Comparison of ENCODE assay signal across 18 cellular contexts in the genomic region with DNA sequence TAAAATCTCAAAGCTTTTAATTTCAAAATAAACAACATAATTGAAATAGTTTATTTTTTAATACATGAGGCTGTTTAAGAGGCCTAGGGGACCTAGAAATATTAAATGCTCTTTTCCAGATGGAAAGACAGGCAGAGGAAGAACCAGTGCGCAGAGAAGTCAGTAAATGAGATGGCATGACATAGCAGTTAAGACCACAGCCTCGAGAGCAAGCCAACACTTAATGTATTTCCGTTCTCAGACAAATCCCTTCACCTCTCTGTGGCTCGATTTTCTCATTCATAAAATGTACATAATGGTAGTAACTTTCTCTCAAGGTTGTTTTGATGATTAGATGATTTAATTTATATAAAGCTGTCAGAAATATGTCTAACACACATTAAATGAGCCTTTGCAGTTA.
A peak's percentile ranks its signal among the peaks of the same experiment; 100 is the strongest.
DNase-seq lines count a peak whose midpoint lies in the region; ATAC-seq and TF ChIP-seq lines count a peak whose summit lies in the region.
"Had no signal": no experiment of that assay in that cellular context is flagged by ENCODE, and none has a peak within 500 bp of the region (broad histone marks: within the 10 kb centered on the region; RNA-seq: fewer than 3 reads in every experiment).

No MANE protein-coding gene starts in this region.

- H3K27ac ChIP-seq in OCI-LY3 (ENCODE audit: low read length): no peak overlapping the region
- no peak overlapping the region for H3K27ac ChIP-seq in trophoblast cell (ENCODE audit: low read depth, low read length)
- no peak overlapping the region for H3K27ac ChIP-seq in upper lobe of left lung
- H3K27ac ChIP-seq: 22Rv1; BLaER1 treated with 17β-estradiol and CSF1 and Interleukin-3, amounts not matched to agents 10 nM and 100 nM; Peyer's patch had no signal

- H3K23ac ChIP-seq in trophoblast cell (ENCODE audit: low read length): no peak overlapping the region

- no peak overlapping the region for H2BK5ac ChIP-seq in trophoblast cell (ENCODE audit: low read depth, low read length, poor library complexity)

- H4K91ac ChIP-seq in trophoblast cell (ENCODE audit: low read depth, low read length): no peak overlapping the region

- H3K4me2 ChIP-seq in OCI-LY3 (ENCODE audit: low read length): peak overlapping the region; percentile 54
- H3K4me2 ChIP-seq in trophoblast cell (ENCODE audit: low read length): no peak overlapping the region
- H3K4me2 ChIP-seq: BLaER1 treated with 17β-estradiol and CSF1 and Interleukin-3, amounts not matched to agents 10 nM and 100 nM had no signal

- no peaks in the 10 kb centered on the region for H3K79me1 ChIP-seq in trophoblast cell (ENCODE audit: low read length)

- no peak overlapping the region for H2BK12ac ChIP-seq in trophoblast cell (ENCODE audit: low read length)

- no peaks in the 10 kb centered on the region for H3K9me3 ChIP-seq in OCI-LY3 (ENCODE audit: insufficient read depth, low read length)
- no peaks in the 10 kb centered on the region for H3K9me3 ChIP-seq in trophoblast cell (ENCODE audit: insufficient read depth, low read depth, low read length)
- H3K9me3 ChIP-seq in upper lobe of left lung: no peaks in the 10 kb centered on the region
- H3K9me3 ChIP-seq: BLaER1 treated with 17β-estradiol and CSF1 and Interleukin-3, amounts not matched to agents 10 nM and 100 nM; Peyer's patch had no signal

- H2AFZ ChIP-seq in OCI-LY3 (ENCODE audit: low read depth, low read length): no peak overlapping the region
- H2AFZ ChIP-seq in trophoblast cell (ENCODE audit: insufficient read depth, low read length, poor library complexity): no peak overlapping the region

- H4K12ac ChIP-seq in trophoblast cell (ENCODE audit: low read depth, low read length): no peak overlapping the region

- no peak for TF ChIP-seq EP300 in upper lobe of left lung (IDR thresholded peaks at IDR 0.05)

- H2BK120ac ChIP-seq in trophoblast cell (ENCODE audit: insufficient read depth, low read length, poor library complexity): no peak overlapping the region

- no peak for TF ChIP-seq POLR2A in erythroblast (IDR thresholded peaks at IDR 0.05; ENCODE audit: low read length)
- no peak for TF ChIP-seq POLR2A in upper lobe of left lung (IDR thresholded peaks at IDR 0.05)

- H3K4me1 ChIP-seq in OCI-LY3 (ENCODE audit: low read length): peaks cover 20% of the 10 kb centered on the region
- no peaks in the 10 kb centered on the region for H3K4me1 ChIP-seq in trophoblast cell (ENCODE audit: control insufficient read depth in 1 of 2, insufficient read depth in 2 of 2, low read length in 2 of 2)
- no peaks in the 10 kb centered on the region for H3K4me1 ChIP-seq in upper lobe of left lung
- H3K4me1 ChIP-seq: BLaER1 treated with 17β-estradiol and CSF1 and Interleukin-3, amounts not matched to agents 10 nM and 100 nM; Peyer's patch had no signal

- DNase-seq in NCI-H82 (lab: John Stamatoyannopoulos, UW) (peak; percentile 35), NCI-H82 treated with DMSO at 0.1 percent for 48 hours (lab: John Stamatoyannopoulos, UW; ENCODE audit: unreplicated experiment) (no peak), fibroblast of villous mesenchyme (ENCODE audit: low read depth) (peak; percentile 15), trophoblast cell (no peak), erythroblast (lab: John Stamatoyannopoulos, UW) (no peak), LoVo (ENCODE audit: low spot score) (no peak), upper lobe of left lung (no peak)
- DNase-seq: DMS 273 treated with DMSO at 0.1 percent for 48 hours, MV-4-11, NCI-H1436 treated with DMSO at 0.1 percent for 48 hours, NCI-H2081, NCI-H526, Peyer's patch, SHP77 treated with DMSO at 0.1 percent for 48 hours, T-helper 17 cell had no signal

- H3K9ac ChIP-seq in OCI-LY3 (ENCODE audit: low read length) (no peak overlapping the region), trophoblast cell (ENCODE audit: low read length) (no peak overlapping the region)
- H3K9ac ChIP-seq: BLaER1 treated with 17β-estradiol and CSF1 and Interleukin-3, amounts not matched to agents 10 nM and 100 nM had no signal

- no peaks in the 10 kb centered on the region for H4K20me1 ChIP-seq in OCI-LY3 (ENCODE audit: insufficient read depth, low read length)
- H4K20me1 ChIP-seq: BLaER1 treated with 17β-estradiol and CSF1 and Interleukin-3, amounts not matched to agents 10 nM and 100 nM had no signal

- TF ChIP-seq CTCF in OCI-LY3 (IDR thresholded peaks at IDR 0.05; ENCODE audit: low read depth, low read length) (no peak), fibroblast of villous mesenchyme (IDR thresholded peaks at IDR 0.05; ENCODE audit: insufficient read depth, low read depth, low read length) (no peak), upper lobe of left lung (IDR thresholded peaks at IDR 0.05) (no peak)

- no peaks in the 10 kb centered on the region for H3K27me3 ChIP-seq in OCI-LY3 (ENCODE audit: low read depth, low read length)
- no peaks in the 10 kb centered on the region for H3K27me3 ChIP-seq in trophoblast cell (ENCODE audit: insufficient read depth, low read length)
- H3K27me3 ChIP-seq in upper lobe of left lung: no peaks in the 10 kb centered on the region
- H3K27me3 ChIP-seq: BLaER1 treated with 17β-estradiol and CSF1 and Interleukin-3, amounts not matched to agents 10 nM and 100 nM; Peyer's patch had no signal

- no CpG with 5 or more reads among the region's 4 CpGs for WGBS in trophoblast cell (ENCODE audit: extremely low coverage, insufficient coverage, insufficient read length)
- WGBS in upper lobe of left lung, 2 donors: 55 to 64% methylated on average over 4 of the region's 4 CpGs

- H3K79me2 ChIP-seq in OCI-LY3 (ENCODE audit: low read length) (no peaks in the 10 kb centered on the region), trophoblast cell (ENCODE audit: control insufficient read depth, insufficient read depth, low read length, poor library complexity) (no peaks in the 10 kb centered on the region)

- H3K14ac ChIP-seq in trophoblast cell (ENCODE audit: low read length): no peak overlapping the region

- H3K36me3 ChIP-seq in OCI-LY3 (replicated peaks; ENCODE audit: low read depth, low read length): no peaks in the 10 kb centered on the region
- no peaks in the 10 kb centered on the region for H3K36me3 ChIP-seq in trophoblast cell (ENCODE audit: control insufficient read depth in 1 of 2, insufficient read depth in 2 of 2, low read length in 2 of 2)
- H3K36me3 ChIP-seq in upper lobe of left lung: no peaks in the 10 kb centered on the region
- H3K36me3 ChIP-seq: BLaER1 treated with 17β-estradiol and CSF1 and Interleukin-3, amounts not matched to agents 10 nM and 100 nM; Peyer's patch had no signal

- H2AK5ac ChIP-seq in trophoblast cell (ENCODE audit: low read length): no peak overlapping the region

- no peak overlapping the region for H4K8ac ChIP-seq in trophoblast cell (ENCODE audit: low read depth, low read length)

- H3K4ac ChIP-seq in trophoblast cell (ENCODE audit: low read depth, low read length): no peak overlapping the region

- ATAC-seq in upper lobe of left lung (ENCODE audit: low FRiP score in 2 of 2): no peak
- ATAC-seq: T-helper 17 cell had no signal

- H3K4me3 ChIP-seq in OCI-LY3 (ENCODE audit: low read length) (no peak overlapping the region), fibroblast of villous mesenchyme (ENCODE audit: low read depth, low read length) (no peak overlapping the region), trophoblast cell (ENCODE audit: low read depth, low read length) (no peak overlapping the region), upper lobe of left lung (no peak overlapping the region)
- H3K4me3 ChIP-seq: BLaER1 treated with 17β-estradiol and CSF1 and Interleukin-3, amounts not matched to agents 10 nM and 100 nM; Peyer's patch had no signal

- no peak overlapping the region for H3K18ac ChIP-seq in trophoblast cell (ENCODE audit: low read length)

Comparison
In these comparisons a context has a peak if more than half of its experiments do, and no peak if none do; other contexts are left out.
1. DNase-seq: peak in NCI-H82 (single experiment) and fibroblast of villous mesenchyme (single experiment); none in NCI-H82 treated with DMSO at 0.1 percent for 48 hours (single experiment), trophoblast cell (0 of 2), erythroblast (0 of 2), LoVo (single experiment) and upper lobe of left lung (0 of 2).